Comparison of ENCODE assay signal across 8 cellular contexts in genomic region chr11:128497057-128497957, GRCh38.
DNase-seq lines count a peak whose midpoint lies in the region; ATAC-seq and TF ChIP-seq lines count a peak whose summit lies in the region.

No MANE protein-coding gene starts in this region.

- intact Hi-C loops in natural killer cell (cut with micrococcal nuclease): loop anchor here (2.0 kb wide), 1 partner anchor 13 kb away; no protein-coding TSS in a partner anchor

- peaks cover 96 to 97% of the 10 kb centered on the region in 2 donors for H3K4me1 Mint-ChIP-seq in natural killer cell

- no peaks in the 10 kb centered on the region for H3K9me3 Mint-ChIP-seq in natural killer cell

- H3K27ac Mint-ChIP-seq in natural killer cell: peak overlapping the region; percentile 98 to 99

- H3K4me3 ChIP-seq in AG09309 (ENCODE audit: control insufficient read depth, low read depth, low read length): peak overlapping the region; percentile 24

- peak overlapping the region; percentile 78 for H3K4me3 Mint-ChIP-seq in natural killer cell

- ATAC-seq in GM18520 (IDR thresholded peaks at IDR 0.05; ENCODE audit: unreplicated experiment) (peak; percentile 78), HG02973 (IDR thresholded peaks at IDR 0.05; ENCODE audit: unreplicated experiment) (peak; percentile 62), natural killer cell (peak; percentile 35 to 59 (median 49))

- TF ChIP-seq CTCF in AG09309 (IDR thresholded peaks at IDR 0.05; ENCODE audit: control insufficient read depth, insufficient read depth, low read depth, low read length, missing control alignments) (no peak), natural killer cell (IDR thresholded peaks at IDR 0.05) (no peak)

- no peaks in the 10 kb centered on the region for H3K27me3 Mint-ChIP-seq in natural killer cell (ENCODE audit: low read depth in 2 of 2)

- peaks cover 20% of the 10 kb centered on the region for H3K36me3 Mint-ChIP-seq in natural killer cell

- peak; percentile 96 for DNase-seq in AG09309 (ENCODE audit: low read depth)
- peak; percentile 65 to 92 for DNase-seq in dermis microvascular lymphatic vessel endothelial cell (ENCODE audit: low read depth in 2 of 2)
- DNase-seq in natural killer cell: no peak
- DNase-seq in NCI-H1930 (lab: John Stamatoyannopoulos, UW): no peak
- no peak for DNase-seq in activated CD4-positive, alpha-beta T cell treated with anti-CD3 and anti-CD28 coated beads, Interleukin-2, amount 50 U/mL, for 4 hours

TF ChIP-seq in PFSK-1, 5 proteins besides CTCF, POLR2A, EP300 and RAD21:
- TF ChIP-seq TAF1 (IDR thresholded peaks at IDR 0.05; ENCODE audit: borderline replicate concordance, insufficient read depth, low read length) (peak; percentile 83; the same call in 1 of the 2 replicates), FOXP2 (optimal IDR thresholded peaks at IDR 0.05; ENCODE audit: borderline replicate concordance, extremely low read depth, extremely low read length, insufficient read depth) (no peak), SIN3A (IDR thresholded peaks at IDR 0.05; ENCODE audit: borderline replicate concordance, insufficient read depth, low read length) (peak; percentile 94; the same call in 1 of the 2 replicates), REST (IDR thresholded peaks at IDR 0.05; ENCODE audit: insufficient read depth in 1 of 2, low read depth in 2 of 2, low read length in 2 of 2) (peak in 1 of 2 experiments; percentile 73; a peak in 2 of 4 replicates), POLR2AphosphoS5 (IDR thresholded peaks at IDR 0.05; ENCODE audit: low read depth, low read length) (peak; percentile 95)

Comparison
In these comparisons a context has a peak if more than half of its experiments do, and no peak if none do; other contexts are left out.
1. DNase-seq: peak in AG09309 (single experiment) and dermis microvascular lymphatic vessel endothelial cell (2 of 2); none in natural killer cell (single experiment), NCI-H1930 (0 of 2) and activated CD4-positive, alpha-beta T cell treated with anti-CD3 and anti-CD28 coated beads, Interleukin-2, amount 50 U/mL, for 4 hours (0 of 2).
2. Peak in every context shown above with its lines, with median percentiles within 50 percentile points of each other: ATAC-seq.